2 cellular contexts compared by ENCODE assay signal in genomic region chr2:216632952-216633615, GRCh38.
TF ChIP-seq lines count a peak whose summit lies in the region.

IGFBP2 (plus strand) TSS chr2:216633420; CDS start chr2:216633524, 104 bp downstream.

TF ChIP-seq in Ishikawa, 13 proteins besides CTCF, POLR2A, EP300 and RAD21 (continued from another document):
- TF ChIP-seq MAX (IDR thresholded peaks at IDR 0.05) (peak; percentile 86), NFIC (IDR thresholded peaks at IDR 0.05) (no peak), TAF1 (IDR thresholded peaks at IDR 0.05; ENCODE audit: low read depth) (no peak; the same call in 1 of the 2 replicates), TCF12 (IDR thresholded peaks at IDR 0.05; ENCODE audit: low read depth) (no peak)
TF ChIP-seq in Ishikawa: peak in this region for 2.

TF ChIP-seq in H1, 55 proteins besides CTCF, POLR2A, EP300 and RAD21 (continued from another document):
- TF ChIP-seq SP2 (IDR thresholded peaks at IDR 0.05; ENCODE audit: low read length) (no peak), POLR2AphosphoS5 (IDR thresholded peaks at IDR 0.05; ENCODE audit: low read depth, low read length) (peak; percentile 75; the same call in 1 of the 2 replicates), SIX5 (IDR thresholded peaks at IDR 0.05; ENCODE audit: low read depth, low read length) (no peak), ATF2 (IDR thresholded peaks at IDR 0.05; ENCODE audit: low read length) (no peak), E2F6 (IDR thresholded peaks at IDR 0.05) (peak; percentile 68), CEBPB (IDR thresholded peaks at IDR 0.05; ENCODE audit: low read depth, low read length) (no peak), EZH2 (IDR thresholded peaks at IDR 0.05; ENCODE audit: low read depth, low read length, severe bottlenecking) (no peak), RBBP5 (IDR thresholded peaks at IDR 0.05; ENCODE audit: borderline replicate concordance, low read depth, low read length) (no peak; the same call in 1 of the 2 replicates), USF2 (IDR thresholded peaks at IDR 0.05; ENCODE audit: low read length) (no peak), KDM4A (IDR thresholded peaks at IDR 0.05; ENCODE audit: low read depth, low read length, severe bottlenecking) (peak; percentile 93), CHD2 (IDR thresholded peaks at IDR 0.05; ENCODE audit: low read length) (no peak), SIN3A (conservative IDR thresholded peaks at IDR 0.05 in 1 of 2, IDR thresholded peaks at IDR 0.05 in 1 of 2; ENCODE audit: low read depth in 1 of 2, low read length in 2 of 2) (0 out of 4 replicates have a peak, but pooled peaks of 1 of the 2 experiments have one; percentile 50), HDAC6 (IDR thresholded peaks at IDR 0.05; ENCODE audit: low read depth, low read length) (no peak), HDAC2 (IDR thresholded peaks at IDR 0.05; ENCODE audit: borderline replicate concordance in 1 of 2, low read depth in 2 of 2, low read length in 2 of 2) (no peak), SRF (IDR thresholded peaks at IDR 0.05; ENCODE audit: low read depth, low read length) (no peak), CBX5 (IDR thresholded peaks at IDR 0.05; ENCODE audit: low read depth, low read length) (no peak), SAP30 (IDR thresholded peaks at IDR 0.05; ENCODE audit: insufficient read depth, insufficient replicate concordance, low read length) (no peak), EGR1 (IDR thresholded peaks at IDR 0.05; ENCODE audit: borderline replicate concordance, low read depth, low read length) (peak; percentile 60; the same call in 1 of the 2 replicates), TAF1 (IDR thresholded peaks at IDR 0.05; ENCODE audit: low read depth, low read length) (peak; percentile 79), RFX5 (IDR thresholded peaks at IDR 0.05; ENCODE audit: borderline replicate concordance, low read depth, low read length) (no peak), FOSL1 (IDR thresholded peaks at IDR 0.05; ENCODE audit: insufficient read depth, low read depth, low read length) (no peak), SP4 (IDR thresholded peaks at IDR 0.05; ENCODE audit: low read length) (no peak), GABPA (IDR thresholded peaks at IDR 0.05; ENCODE audit: borderline replicate concordance, insufficient read depth, low read length) (no peak), BCL11A (IDR thresholded peaks at IDR 0.05; ENCODE audit: low read depth in 2 of 2, low read length in 2 of 2) (no peak)
